ENCODE assay signal across 1 cellular context in the genomic region with DNA sequence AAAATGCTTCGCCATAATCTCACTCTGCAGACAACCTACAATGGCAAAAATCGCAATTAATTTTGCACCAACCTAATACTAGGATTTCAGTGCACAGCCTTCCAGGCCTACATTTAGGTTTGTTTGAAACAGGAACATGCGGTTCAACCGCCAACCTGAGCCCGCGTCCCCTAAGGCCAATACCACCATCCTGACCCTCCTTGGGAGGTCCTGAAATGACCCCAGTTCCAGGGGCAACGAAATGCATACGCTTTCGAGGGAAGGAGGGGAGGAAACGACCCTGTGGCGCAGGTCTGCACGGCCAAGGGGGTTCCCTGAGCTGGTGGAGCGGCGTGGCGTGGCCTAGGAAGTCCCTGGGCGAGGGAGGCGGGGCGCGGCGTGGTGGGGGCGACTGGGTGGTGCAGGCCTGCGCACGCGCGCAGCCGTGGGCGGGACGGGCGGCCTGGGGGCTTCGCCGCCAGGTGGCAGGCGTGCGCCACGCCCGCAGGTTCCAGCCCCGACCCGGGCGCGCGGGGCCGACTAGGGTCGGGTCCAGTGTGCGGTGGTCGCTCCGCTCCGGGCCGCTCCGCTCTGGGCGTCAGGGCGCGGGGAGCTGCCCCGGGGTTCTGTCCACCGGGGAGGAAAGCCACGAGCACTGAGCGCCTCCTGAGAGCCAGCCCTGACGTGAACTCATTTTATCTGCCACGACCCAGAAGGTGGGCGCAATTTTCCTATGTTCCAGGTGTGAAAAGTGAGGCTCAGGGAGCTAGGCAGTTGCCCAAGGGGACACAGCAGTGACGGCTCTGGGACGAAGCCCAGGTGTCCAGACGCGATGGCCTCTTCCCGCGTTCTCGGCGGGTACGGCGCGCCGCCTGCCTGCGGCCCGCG.
TF ChIP-seq lines count a peak whose summit lies in the region.

No MANE protein-coding gene starts in this region.

TF ChIP-seq in HEK293, 187 proteins besides CTCF, POLR2A, EP300 and RAD21 (continued from another document and continues in another):
- TF ChIP-seq, protein P1, sequence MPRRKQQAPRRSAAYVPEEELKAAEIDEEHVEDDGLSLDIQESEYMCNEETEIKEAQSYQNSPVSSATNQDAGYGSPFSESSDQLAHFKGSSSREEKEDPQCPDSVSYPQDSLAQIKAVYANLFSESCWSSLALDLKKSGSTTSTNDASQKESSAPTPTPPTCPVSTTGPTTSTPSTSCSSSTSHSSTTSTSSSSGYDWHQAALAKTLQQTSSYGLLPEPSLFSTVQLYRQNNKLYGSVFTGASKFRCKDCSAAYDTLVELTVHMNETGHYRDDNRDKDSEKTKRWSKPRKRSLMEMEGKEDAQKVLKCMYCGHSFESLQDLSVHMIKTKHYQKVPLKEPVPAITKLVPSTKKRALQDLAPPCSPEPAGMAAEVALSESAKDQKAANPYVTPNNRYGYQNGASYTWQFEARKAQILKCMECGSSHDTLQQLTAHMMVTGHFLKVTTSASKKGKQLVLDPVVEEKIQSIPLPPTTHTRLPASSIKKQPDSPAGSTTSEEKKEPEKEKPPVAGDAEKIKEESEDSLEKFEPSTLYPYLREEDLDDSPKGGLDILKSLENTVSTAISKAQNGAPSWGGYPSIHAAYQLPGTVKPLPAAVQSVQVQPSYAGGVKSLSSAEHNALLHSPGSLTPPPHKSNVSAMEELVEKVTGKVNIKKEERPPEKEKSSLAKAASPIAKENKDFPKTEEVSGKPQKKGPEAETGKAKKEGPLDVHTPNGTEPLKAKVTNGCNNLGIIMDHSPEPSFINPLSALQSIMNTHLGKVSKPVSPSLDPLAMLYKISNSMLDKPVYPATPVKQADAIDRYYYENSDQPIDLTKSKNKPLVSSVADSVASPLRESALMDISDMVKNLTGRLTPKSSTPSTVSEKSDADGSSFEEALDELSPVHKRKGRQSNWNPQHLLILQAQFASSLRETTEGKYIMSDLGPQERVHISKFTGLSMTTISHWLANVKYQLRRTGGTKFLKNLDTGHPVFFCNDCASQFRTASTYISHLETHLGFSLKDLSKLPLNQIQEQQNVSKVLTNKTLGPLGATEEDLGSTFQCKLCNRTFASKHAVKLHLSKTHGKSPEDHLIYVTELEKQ (tag by site-specific recombination; IDR thresholded peaks at IDR 0.05; ENCODE audit: borderline replicate concordance): no peak
- TF ChIP-seq ZIC2 (tag by site-specific recombination; IDR thresholded peaks at IDR 0.05): no peak
- no peak for TF ChIP-seq ZNF155 (tag by site-specific recombination; IDR thresholded peaks at IDR 0.05)
- TF ChIP-seq HOXD13 (CRISPR knock-in tag; IDR thresholded peaks at IDR 0.05; ENCODE audit: borderline replicate concordance): no peak
- TF ChIP-seq ZNF24 (tag by site-specific recombination; IDR thresholded peaks at IDR 0.05): no peak
- no peak for TF ChIP-seq ZNF677 (tag by site-specific recombination; IDR thresholded peaks at IDR 0.05)
- peak; percentile 73 for TF ChIP-seq ZNF335 (tag by site-specific recombination; conservative IDR thresholded peaks at IDR 0.05)
- TF ChIP-seq, protein P2, sequence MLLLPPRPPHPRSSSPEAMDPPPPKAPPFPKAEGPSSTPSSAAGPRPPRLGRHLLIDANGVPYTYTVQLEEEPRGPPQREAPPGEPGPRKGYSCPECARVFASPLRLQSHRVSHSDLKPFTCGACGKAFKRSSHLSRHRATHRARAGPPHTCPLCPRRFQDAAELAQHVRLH (tag by site-specific recombination; IDR thresholded peaks at IDR 0.05): no peak
- TF ChIP-seq ZNF211 (tag by site-specific recombination; IDR thresholded peaks at IDR 0.05; ENCODE audit: low read depth): no peak
- TF ChIP-seq ZFP37 (tag by site-specific recombination; IDR thresholded peaks at IDR 0.05): 0 out of 2 replicates have a peak, but pooled peaks have one; percentile 63
- TF ChIP-seq, protein P3, sequence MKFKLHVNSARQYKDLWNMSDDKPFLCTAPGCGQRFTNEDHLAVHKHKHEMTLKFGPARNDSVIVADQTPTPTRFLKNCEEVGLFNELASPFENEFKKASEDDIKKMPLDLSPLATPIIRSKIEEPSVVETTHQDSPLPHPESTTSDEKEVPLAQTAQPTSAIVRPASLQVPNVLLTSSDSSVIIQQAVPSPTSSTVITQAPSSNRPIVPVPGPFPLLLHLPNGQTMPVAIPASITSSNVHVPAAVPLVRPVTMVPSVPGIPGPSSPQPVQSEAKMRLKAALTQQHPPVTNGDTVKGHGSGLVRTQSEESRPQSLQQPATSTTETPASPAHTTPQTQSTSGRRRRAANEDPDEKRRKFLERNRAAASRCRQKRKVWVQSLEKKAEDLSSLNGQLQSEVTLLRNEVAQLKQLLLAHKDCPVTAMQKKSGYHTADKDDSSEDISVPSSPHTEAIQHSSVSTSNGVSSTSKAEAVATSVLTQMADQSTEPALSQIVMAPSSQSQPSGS (tag by site-specific recombination; IDR thresholded peaks at IDR 0.05; ENCODE audit: low read depth): no peak
- TF ChIP-seq IKZF3 (tag by site-specific recombination; IDR thresholded peaks at IDR 0.05): 0 out of 2 replicates have a peak, but pooled peaks have one; percentile 27
- TF ChIP-seq KLF16 (tag by site-specific recombination; IDR thresholded peaks at IDR 0.05): 0 out of 2 replicates have a peak, but pooled peaks have one; percentile 10
- no peak for TF ChIP-seq ZXDB (tag by site-specific recombination; IDR thresholded peaks at IDR 0.05)
- TF ChIP-seq, protein P4, sequence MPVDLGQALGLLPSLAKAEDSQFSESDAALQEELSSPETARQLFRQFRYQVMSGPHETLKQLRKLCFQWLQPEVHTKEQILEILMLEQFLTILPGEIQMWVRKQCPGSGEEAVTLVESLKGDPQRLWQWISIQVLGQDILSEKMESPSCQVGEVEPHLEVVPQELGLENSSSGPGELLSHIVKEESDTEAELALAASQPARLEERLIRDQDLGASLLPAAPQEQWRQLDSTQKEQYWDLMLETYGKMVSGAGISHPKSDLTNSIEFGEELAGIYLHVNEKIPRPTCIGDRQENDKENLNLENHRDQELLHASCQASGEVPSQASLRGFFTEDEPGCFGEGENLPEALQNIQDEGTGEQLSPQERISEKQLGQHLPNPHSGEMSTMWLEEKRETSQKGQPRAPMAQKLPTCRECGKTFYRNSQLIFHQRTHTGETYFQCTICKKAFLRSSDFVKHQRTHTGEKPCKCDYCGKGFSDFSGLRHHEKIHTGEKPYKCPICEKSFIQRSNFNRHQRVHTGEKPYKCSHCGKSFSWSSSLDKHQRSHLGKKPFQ (tag by site-specific recombination; IDR thresholded peaks at IDR 0.05): no peak
- no peak for TF ChIP-seq SALL2 (tag by site-specific recombination; IDR thresholded peaks at IDR 0.05; ENCODE audit: borderline replicate concordance)
- no peak for TF ChIP-seq REPIN1 (tag by site-specific recombination; IDR thresholded peaks at IDR 0.05; ENCODE audit: low read depth)
- no peak for TF ChIP-seq ZBTB21 (tag by site-specific recombination; IDR thresholded peaks at IDR 0.05)
- no peak for TF ChIP-seq ZNF341 (tag by site-specific recombination; IDR thresholded peaks at IDR 0.05; ENCODE audit: low read depth)
- TF ChIP-seq ZNF138 (tag by site-specific recombination; IDR thresholded peaks at IDR 0.05; ENCODE audit: borderline replicate concordance): no peak
- no peak for TF ChIP-seq ZNF350 (tag by site-specific recombination; IDR thresholded peaks at IDR 0.05)
- TF ChIP-seq SP7 (tag by site-specific recombination; IDR thresholded peaks at IDR 0.05): no peak
- no peak for TF ChIP-seq ZNF776 (tag by site-specific recombination; IDR thresholded peaks at IDR 0.05; ENCODE audit: borderline replicate concordance)
- TF ChIP-seq MEIS1 (CRISPR knock-in tag; IDR thresholded peaks at IDR 0.05; ENCODE audit: borderline replicate concordance): no peak
- TF ChIP-seq ZNF239 (tag by site-specific recombination; IDR thresholded peaks at IDR 0.05): no peak
- TF ChIP-seq GLI2 (tag by site-specific recombination; IDR thresholded peaks at IDR 0.05; ENCODE audit: borderline replicate concordance, low read depth): no peak
- TF ChIP-seq, protein P5, sequence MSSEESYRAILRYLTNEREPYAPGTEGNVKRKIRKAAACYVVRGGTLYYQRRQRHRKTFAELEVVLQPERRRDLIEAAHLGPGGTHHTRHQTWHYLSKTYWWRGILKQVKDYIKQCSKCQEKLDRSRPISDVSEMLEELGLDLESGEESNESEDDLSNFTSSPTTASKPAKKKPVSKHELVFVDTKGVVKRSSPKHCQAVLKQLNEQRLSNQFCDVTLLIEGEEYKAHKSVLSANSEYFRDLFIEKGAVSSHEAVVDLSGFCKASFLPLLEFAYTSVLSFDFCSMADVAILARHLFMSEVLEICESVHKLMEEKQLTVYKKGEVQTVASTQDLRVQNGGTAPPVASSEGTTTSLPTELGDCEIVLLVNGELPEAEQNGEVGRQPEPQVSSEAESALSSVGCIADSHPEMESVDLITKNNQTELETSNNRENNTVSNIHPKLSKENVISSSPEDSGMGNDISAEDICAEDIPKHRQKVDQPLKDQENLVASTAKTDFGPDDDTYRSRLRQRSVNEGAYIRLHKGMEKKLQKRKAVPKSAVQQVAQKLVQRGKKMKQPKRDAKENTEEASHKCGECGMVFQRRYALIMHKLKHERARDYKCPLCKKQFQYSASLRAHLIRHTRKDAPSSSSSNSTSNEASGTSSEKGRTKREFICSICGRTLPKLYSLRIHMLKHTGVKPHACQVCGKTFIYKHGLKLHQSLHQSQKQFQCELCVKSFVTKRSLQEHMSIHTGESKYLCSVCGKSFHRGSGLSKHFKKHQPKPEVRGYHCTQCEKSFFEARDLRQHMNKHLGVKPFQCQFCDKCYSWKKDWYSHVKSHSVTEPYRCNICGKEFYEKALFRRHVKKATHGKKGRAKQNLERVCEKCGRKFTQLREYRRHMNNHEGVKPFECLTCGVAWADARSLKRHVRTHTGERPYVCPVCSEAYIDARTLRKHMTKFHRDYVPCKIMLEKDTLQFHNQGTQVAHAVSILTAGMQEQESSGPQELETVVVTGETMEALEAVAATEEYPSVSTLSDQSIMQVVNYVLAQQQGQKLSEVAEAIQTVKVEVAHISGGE (tag by site-specific recombination; conservative IDR thresholded peaks at IDR 0.05; ENCODE audit: low read depth): no peak
- no peak; the same call in 1 of the 2 replicates for TF ChIP-seq SP2 (tag by site-specific recombination; IDR thresholded peaks at IDR 0.05)
- TF ChIP-seq ZBTB8A (tag by site-specific recombination; IDR thresholded peaks at IDR 0.05): peak; percentile 85
- no peak for TF ChIP-seq ZNF521 (tag by site-specific recombination; IDR thresholded peaks at IDR 0.05)
- TF ChIP-seq, protein P6, sequence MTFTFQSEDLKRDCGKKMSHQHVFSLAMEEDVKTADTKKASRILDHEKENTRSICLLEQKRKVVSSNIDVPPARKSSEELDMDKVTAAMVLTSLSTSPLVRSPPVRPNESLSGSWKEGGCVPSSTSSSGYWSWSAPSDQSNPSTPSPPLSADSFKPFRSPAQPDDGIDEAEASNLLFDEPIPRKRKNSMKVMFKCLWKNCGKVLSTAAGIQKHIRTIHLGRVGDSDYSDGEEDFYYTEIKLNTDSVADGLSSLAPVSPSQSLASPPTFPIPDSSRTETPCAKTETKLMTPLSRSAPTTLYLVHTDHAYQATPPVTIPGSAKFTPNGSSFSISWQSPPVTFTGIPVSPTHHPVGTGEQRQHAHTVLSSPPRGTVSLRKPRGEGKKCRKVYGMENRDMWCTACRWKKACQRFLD (tag by site-specific recombination; IDR thresholded peaks at IDR 0.05): no peak
- peak; percentile 27 for TF ChIP-seq ZBTB7A (tag by site-specific recombination; IDR thresholded peaks at IDR 0.05; ENCODE audit: low read depth)
- no peak for TF ChIP-seq ZNF48 (tag by site-specific recombination; IDR thresholded peaks at IDR 0.05)
- TF ChIP-seq GLIS2 (tag by site-specific recombination; IDR thresholded peaks at IDR 0.05): peak; percentile 26; the same call in 1 of the 2 replicates
- TF ChIP-seq, protein P7, sequence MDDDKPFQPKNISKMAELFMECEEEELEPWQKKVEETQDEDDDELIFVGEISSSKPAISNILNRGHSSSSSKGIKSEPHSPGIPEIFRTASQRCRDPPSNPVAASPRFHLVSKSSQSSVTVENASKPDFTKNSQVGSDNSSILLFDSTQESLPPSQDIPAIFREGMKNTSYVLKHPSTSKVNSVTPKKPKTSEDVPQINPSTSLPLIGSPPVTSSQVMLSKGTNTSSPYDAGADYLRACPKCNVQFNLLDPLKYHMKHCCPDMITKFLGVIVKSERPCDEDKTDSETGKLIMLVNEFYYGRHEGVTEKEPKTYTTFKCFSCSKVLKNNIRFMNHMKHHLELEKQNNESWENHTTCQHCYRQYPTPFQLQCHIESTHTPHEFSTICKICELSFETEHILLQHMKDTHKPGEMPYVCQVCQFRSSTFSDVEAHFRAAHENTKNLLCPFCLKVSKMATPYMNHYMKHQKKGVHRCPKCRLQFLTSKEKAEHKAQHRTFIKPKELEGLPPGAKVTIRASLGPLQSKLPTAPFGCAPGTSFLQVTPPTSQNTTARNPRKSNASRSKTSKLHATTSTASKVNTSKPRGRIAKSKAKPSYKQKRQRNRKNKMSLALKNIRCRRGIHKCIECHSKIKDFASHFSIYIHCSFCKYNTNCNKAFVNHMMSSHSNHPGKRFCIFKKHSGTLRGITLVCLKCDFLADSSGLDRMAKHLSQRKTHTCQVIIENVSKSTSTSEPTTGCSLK (tag by site-specific recombination; IDR thresholded peaks at IDR 0.05): no peak
- TF ChIP-seq BCL11A (tag by site-specific recombination; IDR thresholded peaks at IDR 0.05; ENCODE audit: low read depth): 0 out of 2 replicates have a peak, but pooled peaks have one; percentile 33
- no peak for TF ChIP-seq KLF10 (tag by site-specific recombination; IDR thresholded peaks at IDR 0.05)
- TF ChIP-seq ZFP69B (tag by site-specific recombination; IDR thresholded peaks at IDR 0.05): no peak
- no peak for TF ChIP-seq ZSCAN16 (tag by site-specific recombination; IDR thresholded peaks at IDR 0.05)
- TF ChIP-seq, protein P8, sequence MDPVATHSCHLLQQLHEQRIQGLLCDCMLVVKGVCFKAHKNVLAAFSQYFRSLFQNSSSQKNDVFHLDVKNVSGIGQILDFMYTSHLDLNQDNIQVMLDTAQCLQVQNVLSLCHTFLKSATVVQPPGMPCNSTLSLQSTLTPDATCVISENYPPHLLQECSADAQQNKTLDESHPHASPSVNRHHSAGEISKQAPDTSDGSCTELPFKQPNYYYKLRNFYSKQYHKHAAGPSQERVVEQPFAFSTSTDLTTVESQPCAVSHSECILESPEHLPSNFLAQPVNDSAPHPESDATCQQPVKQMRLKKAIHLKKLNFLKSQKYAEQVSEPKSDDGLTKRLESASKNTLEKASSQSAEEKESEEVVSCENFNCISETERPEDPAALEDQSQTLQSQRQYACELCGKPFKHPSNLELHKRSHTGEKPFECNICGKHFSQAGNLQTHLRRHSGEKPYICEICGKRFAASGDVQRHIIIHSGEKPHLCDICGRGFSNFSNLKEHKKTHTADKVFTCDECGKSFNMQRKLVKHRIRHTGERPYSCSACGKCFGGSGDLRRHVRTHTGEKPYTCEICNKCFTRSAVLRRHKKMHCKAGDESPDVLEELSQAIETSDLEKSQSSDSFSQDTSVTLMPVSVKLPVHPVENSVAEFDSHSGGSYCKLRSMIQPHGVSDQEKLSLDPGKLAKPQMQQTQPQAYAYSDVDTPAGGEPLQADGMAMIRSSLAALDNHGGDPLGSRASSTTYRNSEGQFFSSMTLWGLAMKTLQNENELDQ (tag by site-specific recombination; IDR thresholded peaks at IDR 0.05; ENCODE audit: low read depth): no peak
- TF ChIP-seq ZNF423 (tag by site-specific recombination; IDR thresholded peaks at IDR 0.05): no peak
